Comparison of ENCODE assay signal across 9 cellular contexts in genomic region chr14:54653764-54654469, GRCh38.
DNase-seq lines count a peak whose midpoint lies in the region; ATAC-seq and TF ChIP-seq lines count a peak whose summit lies in the region.
"Had no signal": no experiment of that assay in that cellular context is flagged by ENCODE, and none has a peak within 500 bp of the region (broad histone marks: within the 10 kb centered on the region; RNA-seq: fewer than 3 reads in every experiment).

No MANE protein-coding gene starts in this region.

- H3K4me3 ChIP-seq in Caco-2 (ENCODE audit: low read depth, low read length) (no peak overlapping the region), gastroesophageal sphincter (no peak overlapping the region), parathyroid adenoma (ENCODE audit: low read depth, low read length) (no peak overlapping the region)

- CTCF ChIA-PET in Caco-2 (lab: Charles Lee): interaction anchor here (0.7 kb wide), 1 partner anchor 11 kb away, joined by 3 read pairs; no protein-coding TSS in a partner anchor
- CTCF ChIA-PET in GM10248 (lab: Yijun Ruan, JAX): interaction anchor here (1.2 to 2.2 kb wide), 4 partner anchors 9 to 90 kb away, joined by 3 to 8 read pairs (median 5); no protein-coding TSS in a partner anchor

- H3K4me1 ChIP-seq in Caco-2: peaks cover 96% of the 10 kb centered on the region
- H3K4me1 ChIP-seq in gastroesophageal sphincter: peaks cover 19 to 57% (median 32%) of the 10 kb centered on the region in 3 donors
- peaks cover 8% of the 10 kb centered on the region for H3K4me1 ChIP-seq in parathyroid adenoma

- H3K27ac Mint-ChIP-seq in Caco-2 (ENCODE audit: unreplicated experiment): peak overlapping the region; percentile 70

- ATAC-seq in gastroesophageal sphincter: peak; percentile 48

- no peaks in the 10 kb centered on the region for H3K36me3 ChIP-seq in Caco-2 (ENCODE audit: control insufficient read depth, insufficient read depth, low read length)
- H3K36me3 ChIP-seq in gastroesophageal sphincter: no peaks in the 10 kb centered on the region
- H3K36me3 ChIP-seq in parathyroid adenoma (ENCODE audit: control insufficient read depth, insufficient read depth, low read length): no peaks in the 10 kb centered on the region

- H3K4me2 ChIP-seq in parathyroid adenoma (ENCODE audit: low read length): no peak overlapping the region

- 70 to 74% methylated on average over 8 to 9 of the region's 10 CpGs for WGBS in gastroesophageal sphincter (ENCODE audit: low coverage in 1 of 2), 2 donors

- TF ChIP-seq POLR2A in gastroesophageal sphincter (IDR thresholded peaks at IDR 0.05): no peak

- TF ChIP-seq CTCF in Caco-2 (IDR thresholded peaks at IDR 0.05; ENCODE audit: insufficient read depth in 1 of 2, low read depth in 1 of 2, low read length in 1 of 2, severe bottlenecking in 1 of 2, unreplicated experiment in 1 of 2): no peak
- TF ChIP-seq CTCF in gastroesophageal sphincter (IDR thresholded peaks at IDR 0.05): peak in 1 of 4 experiments; percentile 18
- no peak for TF ChIP-seq CTCF in parathyroid adenoma (IDR thresholded peaks at IDR 0.05)
- TF ChIP-seq CTCF in GM10248 (IDR thresholded peaks at IDR 0.05; ENCODE audit: control extremely low read depth, extremely low read depth, low read depth, missing control alignments): no peak

- peaks cover 56% of the 10 kb centered on the region for H3K4me1 Mint-ChIP-seq in Caco-2 (ENCODE audit: low read depth, unreplicated experiment)

- no peak for TF ChIP-seq EP300 in gastroesophageal sphincter (IDR thresholded peaks at IDR 0.05)

- H3K9me3 ChIP-seq in Caco-2 (no peaks in the 10 kb centered on the region), gastroesophageal sphincter (no peaks in the 10 kb centered on the region), parathyroid adenoma (ENCODE audit: control insufficient read depth, low read length) (no peaks in the 10 kb centered on the region)

- H3K27me3 Mint-ChIP-seq in Caco-2 (ENCODE audit: insufficient read depth, unreplicated experiment): no peaks in the 10 kb centered on the region

- no peak overlapping the region for H2AFZ ChIP-seq in parathyroid adenoma

- no TSS peak for BruUV-seq in Caco-2 (replicated peaks; lab: Mats Ljungman, UMichigan)

- H3K36me3 Mint-ChIP-seq in Caco-2 (ENCODE audit: insufficient read depth, unreplicated experiment): peaks cover 71% of the 10 kb centered on the region

- H3K79me2 ChIP-seq in parathyroid adenoma: no peaks in the 10 kb centered on the region

- no peak overlapping the region for H3K9ac ChIP-seq in parathyroid adenoma

- H3K4me3 Mint-ChIP-seq in Caco-2 (ENCODE audit: unreplicated experiment): peak overlapping the region; percentile 10

- DNase-seq in Caco-2 (peak in 1 of 2 experiments; percentile 44), T1000 (lab: John Stamatoyannopoulos, UW) (peak; percentile 17), OCI-M2 (lab: John Stamatoyannopoulos, UW; ENCODE audit: unreplicated experiment) (no peak), DMS53 treated with DMSO at 0.1 percent for 48 hours (lab: John Stamatoyannopoulos, UW; ENCODE audit: unreplicated experiment) (no peak), GM10248 (ENCODE audit: extremely low spot score) (no peak), GM19238 (ENCODE audit: insufficient read length, low spot score) (no peak)
- DNase-seq: NCI-H1105 had no signal

- POLR2A ChIA-PET in Caco-2 (lab: Charles Lee): interaction anchor here (1.3 kb wide), 1 partner anchor 11 kb away, joined by 3 read pairs; no protein-coding TSS in a partner anchor
- POLR2A ChIA-PET in GM10248 (lab: Yijun Ruan, JAX): no interaction called here

- H3K27me3 ChIP-seq in Caco-2 (replicated peaks; ENCODE audit: control insufficient read depth, insufficient read depth, low read length) (no peaks in the 10 kb centered on the region), gastroesophageal sphincter (no peaks in the 10 kb centered on the region), parathyroid adenoma (ENCODE audit: control insufficient read depth, insufficient read depth, low read length) (no peaks in the 10 kb centered on the region)

- intact Hi-C loops in Caco-2 (cut with micrococcal nuclease; ENCODE audit: unreplicated experiment): loop anchor here (2.0 kb wide), 1 partner anchor 37 kb away; no protein-coding TSS in a partner anchor

- H3K9me3 Mint-ChIP-seq in Caco-2 (ENCODE audit: unreplicated experiment): no peaks in the 10 kb centered on the region

- peak overlapping the region; percentile 85 to 100 (median 91) for H3K27ac ChIP-seq in gastroesophageal sphincter
- H3K27ac ChIP-seq in parathyroid adenoma: peak overlapping the region; percentile 46
